1 cellular context compared by ENCODE assay signal in the genomic region with DNA sequence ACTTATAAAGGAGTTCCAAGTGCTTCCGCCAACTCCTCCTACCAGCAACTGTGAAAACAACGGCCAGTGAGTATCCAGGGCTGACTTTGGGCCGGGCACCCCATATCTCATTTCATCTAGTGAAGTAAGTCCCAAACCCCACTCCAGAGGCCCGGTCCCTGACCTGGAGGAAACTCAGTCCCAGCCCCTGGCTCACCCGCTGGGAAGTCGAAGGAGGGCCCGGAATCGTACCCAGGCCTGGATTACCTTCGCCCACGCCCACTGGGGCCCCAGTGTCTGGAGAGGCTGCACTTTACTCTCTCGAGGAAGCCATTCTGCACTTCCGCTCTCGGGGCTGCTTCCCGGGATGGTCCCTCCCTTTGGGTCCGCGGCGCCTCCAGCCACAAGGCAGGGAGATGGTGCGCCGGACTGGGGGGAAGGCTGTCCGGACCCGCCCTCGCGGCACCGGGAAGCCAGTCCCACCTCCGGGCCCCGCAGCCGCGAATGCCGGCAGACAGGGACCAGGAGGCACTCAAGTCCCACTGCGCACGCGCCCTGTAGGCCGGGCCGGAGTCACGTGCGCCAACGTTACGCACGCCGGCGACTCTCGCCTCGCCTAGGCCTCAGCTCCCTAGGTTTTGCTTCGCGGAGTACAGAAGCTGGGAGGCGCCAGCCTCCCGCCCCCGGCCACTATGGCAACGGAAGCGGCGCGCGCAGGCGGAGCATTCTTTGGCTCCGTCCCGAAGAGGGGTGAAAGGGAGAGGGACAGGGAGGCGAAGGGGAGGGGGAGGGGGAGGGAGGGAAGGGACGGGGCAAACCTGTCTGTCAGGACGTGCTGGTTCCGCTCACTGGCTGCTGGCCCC.
TF ChIP-seq lines count a peak whose summit lies in the region.

TSS of gene CMTR2 (minus strand) at position 513 of the 842 bp plus-strand sequence. CDS start 3,482 bp downstream, outside the sequence.

TF ChIP-seq in K562, 482 proteins besides CTCF, POLR2A, EP300 and RAD21 (continued from another document and continues in another):
- no peak for TF ChIP-seq ZNF324 (CRISPR knock-in tag; IDR thresholded peaks at IDR 0.05)
- no peak; the same call in 1 of the 2 replicates for TF ChIP-seq SMAD3 (CRISPR knock-in tag; conservative IDR thresholded peaks at IDR 0.05)
- TF ChIP-seq HDAC6 (IDR thresholded peaks at IDR 0.05; ENCODE audit: low read depth, low read length), result no peak
- TF ChIP-seq SAP30 (IDR thresholded peaks at IDR 0.05; ENCODE audit: borderline replicate concordance, insufficient read depth, low read depth, low read length, poor library complexity, severe bottlenecking), result no peak
- no peak for TF ChIP-seq HSF4 (CRISPR knock-in tag; IDR thresholded peaks at IDR 0.05; ENCODE audit: borderline replicate concordance)
- TF ChIP-seq E2F3 (CRISPR knock-in tag; IDR thresholded peaks at IDR 0.05), result peak; percentile 65; the same call in 1 of the 2 replicates
- no peak for TF ChIP-seq POU5F1 (IDR thresholded peaks at IDR 0.05; ENCODE audit: borderline replicate concordance, low read depth, low read length, partially characterized antibody)
- TF ChIP-seq PHF20 (IDR thresholded peaks at IDR 0.05; ENCODE audit: partially characterized antibody), result peak; percentile 68
- no peak for TF ChIP-seq POLR3G (IDR thresholded peaks at IDR 0.05; ENCODE audit: extremely low read depth, insufficient read length, insufficient replicate concordance)
- TF ChIP-seq, protein P1, sequence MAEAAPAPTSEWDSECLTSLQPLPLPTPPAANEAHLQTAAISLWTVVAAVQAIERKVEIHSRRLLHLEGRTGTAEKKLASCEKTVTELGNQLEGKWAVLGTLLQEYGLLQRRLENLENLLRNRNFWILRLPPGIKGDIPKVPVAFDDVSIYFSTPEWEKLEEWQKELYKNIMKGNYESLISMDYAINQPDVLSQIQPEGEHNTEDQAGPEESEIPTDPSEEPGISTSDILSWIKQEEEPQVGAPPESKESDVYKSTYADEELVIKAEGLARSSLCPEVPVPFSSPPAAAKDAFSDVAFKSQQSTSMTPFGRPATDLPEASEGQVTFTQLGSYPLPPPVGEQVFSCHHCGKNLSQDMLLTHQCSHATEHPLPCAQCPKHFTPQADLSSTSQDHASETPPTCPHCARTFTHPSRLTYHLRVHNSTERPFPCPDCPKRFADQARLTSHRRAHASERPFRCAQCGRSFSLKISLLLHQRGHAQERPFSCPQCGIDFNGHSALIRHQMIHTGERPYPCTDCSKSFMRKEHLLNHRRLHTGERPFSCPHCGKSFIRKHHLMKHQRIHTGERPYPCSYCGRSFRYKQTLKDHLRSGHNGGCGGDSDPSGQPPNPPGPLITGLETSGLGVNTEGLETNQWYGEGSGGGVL (CRISPR knock-in tag; IDR thresholded peaks at IDR 0.05), result no peak
- TF ChIP-seq KLF6 (CRISPR knock-in tag; IDR thresholded peaks at IDR 0.05; ENCODE audit: borderline replicate concordance), result no peak
- no peak; the same call in 1 of the 2 replicates for TF ChIP-seq FOXK1 (CRISPR knock-in tag; IDR thresholded peaks at IDR 0.05; ENCODE audit: borderline replicate concordance)
- TF ChIP-seq CREM (IDR thresholded peaks at IDR 0.05; ENCODE audit: low read depth), result peak; percentile 68
- TF ChIP-seq PHF21A (IDR thresholded peaks at IDR 0.05; ENCODE audit: borderline replicate concordance, low read depth), result no peak
- TF ChIP-seq CBFB (CRISPR knock-in tag; IDR thresholded peaks at IDR 0.05), result no peak
- TF ChIP-seq, protein P2, sequence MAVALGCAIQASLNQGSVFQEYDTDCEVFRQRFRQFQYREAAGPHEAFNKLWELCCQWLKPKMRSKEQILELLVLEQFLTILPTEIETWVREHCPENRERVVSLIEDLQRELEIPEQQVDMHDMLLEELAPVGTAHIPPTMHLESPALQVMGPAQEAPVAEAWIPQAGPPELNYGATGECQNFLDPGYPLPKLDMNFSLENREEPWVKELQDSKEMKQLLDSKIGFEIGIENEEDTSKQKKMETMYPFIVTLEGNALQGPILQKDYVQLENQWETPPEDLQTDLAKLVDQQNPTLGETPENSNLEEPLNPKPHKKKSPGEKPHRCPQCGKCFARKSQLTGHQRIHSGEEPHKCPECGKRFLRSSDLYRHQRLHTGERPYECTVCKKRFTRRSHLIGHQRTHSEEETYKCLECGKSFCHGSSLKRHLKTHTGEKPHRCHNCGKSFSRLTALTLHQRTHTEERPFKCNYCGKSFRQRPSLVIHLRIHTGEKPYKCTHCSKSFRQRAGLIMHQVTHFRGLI (CRISPR knock-in tag; IDR thresholded peaks at IDR 0.05), result no peak
- TF ChIP-seq ZNF766 (CRISPR knock-in tag; conservative IDR thresholded peaks at IDR 0.05), result 0 out of 2 replicates have a peak, but pooled peaks have one; percentile 54
- TF ChIP-seq NFE2 (IDR thresholded peaks at IDR 0.05; ENCODE audit: low read depth), result no peak
- no peak for TF ChIP-seq SNIP1 (IDR thresholded peaks at IDR 0.05; ENCODE audit: low read depth)
- no peak for TF ChIP-seq ZBTB43 (CRISPR knock-in tag; IDR thresholded peaks at IDR 0.05)
- TF ChIP-seq MIER1 (IDR thresholded peaks at IDR 0.05; ENCODE audit: low read depth), result no peak
- peak; percentile 99 for TF ChIP-seq L3MBTL2 (IDR thresholded peaks at IDR 0.05)
- TF ChIP-seq, protein P3, sequence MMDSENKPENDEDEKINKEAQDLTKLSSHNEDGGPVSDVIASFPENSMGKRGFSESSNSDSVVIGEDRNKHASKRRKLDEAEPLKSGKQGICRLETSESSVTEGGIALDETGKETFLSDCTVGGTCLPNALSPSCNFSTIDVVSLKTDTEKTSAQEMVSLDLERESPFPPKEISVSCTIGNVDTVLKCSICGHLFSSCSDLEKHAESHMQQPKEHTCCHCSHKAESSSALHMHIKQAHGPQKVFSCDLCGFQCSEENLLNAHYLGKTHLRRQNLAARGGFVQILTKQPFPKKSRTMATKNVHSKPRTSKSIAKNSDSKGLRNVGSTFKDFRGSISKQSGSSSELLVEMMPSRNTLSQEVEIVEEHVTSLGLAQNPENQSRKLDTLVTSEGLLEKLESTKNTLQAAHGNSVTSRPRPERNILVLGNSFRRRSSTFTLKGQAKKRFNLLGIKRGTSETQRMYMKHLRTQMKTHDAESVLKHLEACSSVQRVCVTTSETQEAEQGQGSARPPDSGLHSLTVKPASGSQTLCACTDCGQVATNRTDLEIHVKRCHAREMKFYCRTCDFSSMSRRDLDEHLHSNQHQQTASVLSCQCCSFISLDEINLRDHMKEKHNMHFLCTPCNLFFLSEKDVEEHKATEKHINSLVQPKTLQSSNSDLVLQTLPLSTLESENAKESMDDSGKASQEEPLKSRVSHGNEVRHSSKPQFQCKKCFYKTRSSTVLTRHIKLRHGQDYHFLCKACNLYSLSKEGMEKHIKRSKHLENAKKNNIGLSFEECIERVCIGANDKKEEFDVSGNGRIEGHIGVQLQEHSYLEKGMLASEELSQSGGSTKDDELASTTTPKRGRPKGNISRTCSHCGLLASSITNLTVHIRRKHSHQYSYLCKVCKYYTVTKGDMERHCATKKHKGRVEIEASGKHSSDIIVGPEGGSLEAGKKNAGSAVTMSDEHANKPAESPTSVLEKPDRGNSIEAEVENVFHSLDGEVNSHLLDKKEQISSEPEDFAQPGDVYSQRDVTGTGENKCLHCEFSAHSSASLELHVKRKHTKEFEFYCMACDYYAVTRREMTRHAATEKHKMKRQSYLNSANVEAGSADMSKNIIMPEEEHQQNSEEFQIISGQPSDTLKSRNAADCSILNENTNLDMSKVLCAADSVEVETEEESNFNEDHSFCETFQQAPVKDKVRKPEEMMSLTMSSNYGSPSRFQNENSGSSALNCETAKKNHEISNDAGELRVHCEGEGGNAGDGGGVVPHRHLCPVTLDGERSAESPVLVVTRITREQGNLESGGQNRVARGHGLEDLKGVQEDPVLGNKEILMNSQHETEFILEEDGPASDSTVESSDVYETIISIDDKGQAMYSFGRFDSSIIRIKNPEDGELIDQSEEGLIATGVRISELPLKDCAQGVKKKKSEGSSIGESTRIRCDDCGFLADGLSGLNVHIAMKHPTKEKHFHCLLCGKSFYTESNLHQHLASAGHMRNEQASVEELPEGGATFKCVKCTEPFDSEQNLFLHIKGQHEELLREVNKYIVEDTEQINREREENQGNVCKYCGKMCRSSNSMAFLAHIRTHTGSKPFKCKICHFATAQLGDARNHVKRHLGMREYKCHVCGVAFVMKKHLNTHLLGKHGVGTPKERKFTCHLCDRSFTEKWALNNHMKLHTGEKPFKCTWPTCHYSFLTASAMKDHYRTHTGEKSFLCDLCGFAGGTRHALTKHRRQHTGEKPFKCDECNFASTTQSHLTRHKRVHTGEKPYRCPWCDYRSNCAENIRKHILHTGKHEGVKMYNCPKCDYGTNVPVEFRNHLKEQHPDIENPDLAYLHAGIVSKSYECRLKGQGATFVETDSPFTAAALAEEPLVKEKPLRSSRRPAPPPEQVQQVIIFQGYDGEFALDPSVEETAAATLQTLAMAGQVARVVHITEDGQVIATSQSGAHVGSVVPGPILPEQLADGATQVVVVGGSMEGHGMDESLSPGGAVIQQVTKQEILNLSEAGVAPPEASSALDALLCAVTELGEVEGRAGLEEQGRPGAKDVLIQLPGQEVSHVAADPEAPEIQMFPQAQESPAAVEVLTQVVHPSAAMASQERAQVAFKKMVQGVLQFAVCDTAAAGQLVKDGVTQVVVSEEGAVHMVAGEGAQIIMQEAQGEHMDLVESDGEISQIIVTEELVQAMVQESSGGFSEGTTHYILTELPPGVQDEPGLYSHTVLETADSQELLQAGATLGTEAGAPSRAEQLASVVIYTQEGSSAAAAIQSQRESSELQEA (IDR thresholded peaks at IDR 0.05; ENCODE audit: low read depth), result peak; percentile 88
- TF ChIP-seq TCF7L2 (IDR thresholded peaks at IDR 0.05; ENCODE audit: low read depth, low read length), result no peak
- no peak for TF ChIP-seq ZNF551 (CRISPR knock-in tag; IDR thresholded peaks at IDR 0.05)
- TF ChIP-seq, protein P4, sequence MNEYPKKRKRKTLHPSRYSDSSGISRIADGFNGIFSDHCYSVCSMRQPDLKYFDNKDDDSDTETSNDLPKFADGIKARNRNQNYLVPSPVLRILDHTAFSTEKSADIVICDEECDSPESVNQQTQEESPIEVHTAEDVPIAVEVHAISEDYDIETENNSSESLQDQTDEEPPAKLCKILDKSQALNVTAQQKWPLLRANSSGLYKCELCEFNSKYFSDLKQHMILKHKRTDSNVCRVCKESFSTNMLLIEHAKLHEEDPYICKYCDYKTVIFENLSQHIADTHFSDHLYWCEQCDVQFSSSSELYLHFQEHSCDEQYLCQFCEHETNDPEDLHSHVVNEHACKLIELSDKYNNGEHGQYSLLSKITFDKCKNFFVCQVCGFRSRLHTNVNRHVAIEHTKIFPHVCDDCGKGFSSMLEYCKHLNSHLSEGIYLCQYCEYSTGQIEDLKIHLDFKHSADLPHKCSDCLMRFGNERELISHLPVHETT (CRISPR knock-in tag; conservative IDR thresholded peaks at IDR 0.05 in 1 of 2, IDR thresholded peaks at IDR 0.05 in 1 of 2), result peak in 1 of 2 experiments; percentile 82; a peak in 2 of 4 replicates
- no peak for TF ChIP-seq HNRNPL (IDR thresholded peaks at IDR 0.05; ENCODE audit: low read depth, low read length)
- peak; percentile 96 for TF ChIP-seq CC2D1A (IDR thresholded peaks at IDR 0.05)
- TF ChIP-seq ZNF655 (CRISPR knock-in tag; IDR thresholded peaks at IDR 0.05), result no peak
- peak in 1 of 2 experiments; percentile 63; a peak in 2 of 4 replicates for TF ChIP-seq KDM1A (IDR thresholded peaks at IDR 0.05)
- TF ChIP-seq ETV6 (IDR thresholded peaks at IDR 0.05; ENCODE audit: borderline replicate concordance in 1 of 2, low read depth in 2 of 2, low read length in 1 of 2), result no peak
- TF ChIP-seq ETV6 (CRISPR knock-in tag; IDR thresholded peaks at IDR 0.05; ENCODE audit: borderline replicate concordance), result no peak; the same call in 1 of the 2 replicates
- TF ChIP-seq ZNF146 (CRISPR knock-in tag; IDR thresholded peaks at IDR 0.05; ENCODE audit: unreplicated experiment), result no peak
- no peak for TF ChIP-seq MXI1 (IDR thresholded peaks at IDR 0.05; ENCODE audit: low read depth, low read length)
- TF ChIP-seq MTA1 (IDR thresholded peaks at IDR 0.05; ENCODE audit: borderline replicate concordance), result no peak
- TF ChIP-seq DMBX1 (CRISPR knock-in tag; IDR thresholded peaks at IDR 0.05; ENCODE audit: borderline replicate concordance), result peak; percentile 57; the same call in 1 of the 2 replicates
- peak; percentile 49; the same call in 1 of the 2 replicates for TF ChIP-seq POLR2AphosphoS5 (IDR thresholded peaks at IDR 0.05; ENCODE audit: control insufficient read depth, insufficient read depth, low read depth, low read length)
- peak; percentile 34 for TF ChIP-seq KDM5B (IDR thresholded peaks at IDR 0.05; ENCODE audit: insufficient replicate concordance, low read depth, low read length)
- no peak for TF ChIP-seq RUNX1 (IDR thresholded peaks at IDR 0.05; ENCODE audit: low read depth)
- TF ChIP-seq CTBP1 (IDR thresholded peaks at IDR 0.05; ENCODE audit: borderline replicate concordance), result peak; percentile 80
- no peak for TF ChIP-seq BDP1 (IDR thresholded peaks at IDR 0.05; ENCODE audit: insufficient read depth, insufficient read length)
- peak; percentile 57; the same call in 1 of the 2 replicates for TF ChIP-seq TARDBP (IDR thresholded peaks at IDR 0.05)
- TF ChIP-seq MAZ (CRISPR knock-in tag; conservative IDR thresholded peaks at IDR 0.05 in 1 of 2, IDR thresholded peaks at IDR 0.05 in 1 of 2), result peak; percentile 80 to 83
- no peak for TF ChIP-seq PTTG1 (tag; IDR thresholded peaks at IDR 0.05; ENCODE audit: low read depth)
- 0 out of 2 replicates have a peak, but pooled peaks have one; percentile 30 for TF ChIP-seq ZBTB17 (CRISPR knock-in tag; IDR thresholded peaks at IDR 0.05)
- TF ChIP-seq, protein P5, sequence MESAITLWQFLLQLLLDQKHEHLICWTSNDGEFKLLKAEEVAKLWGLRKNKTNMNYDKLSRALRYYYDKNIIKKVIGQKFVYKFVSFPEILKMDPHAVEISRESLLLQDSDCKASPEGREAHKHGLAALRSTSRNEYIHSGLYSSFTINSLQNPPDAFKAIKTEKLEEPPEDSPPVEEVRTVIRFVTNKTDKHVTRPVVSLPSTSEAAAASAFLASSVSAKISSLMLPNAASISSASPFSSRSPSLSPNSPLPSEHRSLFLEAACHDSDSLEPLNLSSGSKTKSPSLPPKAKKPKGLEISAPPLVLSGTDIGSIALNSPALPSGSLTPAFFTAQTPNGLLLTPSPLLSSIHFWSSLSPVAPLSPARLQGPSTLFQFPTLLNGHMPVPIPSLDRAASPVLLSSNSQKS (CRISPR knock-in tag; IDR thresholded peaks at IDR 0.05), result no peak
- TF ChIP-seq ZNF212 (CRISPR knock-in tag; IDR thresholded peaks at IDR 0.05), result no peak
